1 cellular context compared by ENCODE assay signal in genomic region chr6:30686908-30687658, GRCh38.
TF ChIP-seq lines count a peak whose summit lies in the region.

No MANE protein-coding gene starts in this region.

TF ChIP-seq in K562, 482 proteins besides CTCF, POLR2A, EP300 and RAD21 (continued from another document and continues in another):
- TF ChIP-seq ZBTB49 (CRISPR knock-in tag; IDR thresholded peaks at IDR 0.05; ENCODE audit: borderline replicate concordance) (0 out of 2 replicates have a peak, but pooled peaks have one; percentile 86), TAF1 (IDR thresholded peaks at IDR 0.05; ENCODE audit: control insufficient read depth, extremely low read depth, insufficient read depth, low read length, severe bottlenecking) (peak; percentile 58), ERF (CRISPR knock-in tag; IDR thresholded peaks at IDR 0.05) (peak; percentile 62; the same call in 1 of the 2 replicates), TFAP4 (CRISPR knock-in tag; IDR thresholded peaks at IDR 0.05; ENCODE audit: borderline replicate concordance) (peak; percentile 95), SMARCA5 (IDR thresholded peaks at IDR 0.05) (peak; percentile 72; the same call in 1 of the 2 replicates), CAMTA2 (CRISPR knock-in tag; conservative IDR thresholded peaks at IDR 0.05) (no peak), HNRNPH1 (optimal IDR thresholded peaks at IDR 0.05; ENCODE audit: low read depth, low read length) (no peak), SPI1 (IDR thresholded peaks at IDR 0.05; ENCODE audit: borderline replicate concordance, low read depth, low read length) (peak; percentile 82; the same call in 1 of the 2 replicates), ZSCAN32 (CRISPR knock-in tag; IDR thresholded peaks at IDR 0.05) (no peak), CBX3 (IDR thresholded peaks at IDR 0.05; ENCODE audit: borderline replicate concordance in 1 of 2, low read length in 2 of 2) (peak in 1 of 2 experiments; percentile 64; a peak in 1 of 3 replicates), SIN3A (IDR thresholded peaks at IDR 0.05; ENCODE audit: borderline replicate concordance in 2 of 2, control insufficient read depth in 1 of 2, low read depth in 2 of 2, low read length in 2 of 2) (peak in 1 of 2 experiments; percentile 95; a peak in 3 of 4 replicates), CCNT2 (IDR thresholded peaks at IDR 0.05; ENCODE audit: borderline replicate concordance, extremely low read depth, insufficient read length, low read depth, low read length) (peak; percentile 84), ETV1 (tag; conservative IDR thresholded peaks at IDR 0.05; ENCODE audit: low read depth) (peak; percentile 57), ZMIZ1 (IDR thresholded peaks at IDR 0.05; ENCODE audit: low read depth in 2 of 2, low read length in 2 of 2) (no peak), ZFPM2 (CRISPR knock-in tag; IDR thresholded peaks at IDR 0.05) (0 out of 2 replicates have a peak, but pooled peaks have one; percentile 4), ID3 (CRISPR knock-in tag; IDR thresholded peaks at IDR 0.05) (no peak), ID3 (tag; IDR thresholded peaks at IDR 0.05) (no peak), RCOR1 (IDR thresholded peaks at IDR 0.05; ENCODE audit: borderline replicate concordance in 1 of 2, low read depth in 2 of 2, low read length in 2 of 2) (peak in 1 of 2 experiments; percentile 59; a peak in 1 of 4 replicates), E2F6 (IDR thresholded peaks at IDR 0.05; ENCODE audit: borderline replicate concordance in 1 of 2, extremely low read depth in 1 of 2, insufficient read depth in 1 of 2, insufficient read length in 1 of 2, low read depth in 1 of 2, low read length in 1 of 2, poor library complexity in 1 of 2, severe bottlenecking in 1 of 2) (peak; percentile 70 to 87), FOXP4 (CRISPR knock-in tag; IDR thresholded peaks at IDR 0.05; ENCODE audit: borderline replicate concordance) (peak; percentile 66; the same call in 1 of the 2 replicates), SMAD4 (CRISPR knock-in tag; conservative IDR thresholded peaks at IDR 0.05) (peak; percentile 83; the same call in 1 of the 2 replicates), ZNF395 (CRISPR knock-in tag; IDR thresholded peaks at IDR 0.05) (no peak; the same call in 1 of the 2 replicates), NR2C1 (IDR thresholded peaks at IDR 0.05) (no peak), NR2C1 (tag; IDR thresholded peaks at IDR 0.05) (peak; percentile 38; the same call in 1 of the 2 replicates), RBM14 (IDR thresholded peaks at IDR 0.05; ENCODE audit: borderline replicate concordance, insufficient read depth, low read depth, low read length) (no peak), XRCC5 (IDR thresholded peaks at IDR 0.05; ENCODE audit: low read depth, low read length) (peak; percentile 23), RBFOX2 (IDR thresholded peaks at IDR 0.05; ENCODE audit: low read depth, low read length) (peak; percentile 85), STAG1 (CRISPR knock-in tag; IDR thresholded peaks at IDR 0.05; ENCODE audit: borderline replicate concordance) (no peak), ZBTB7A (IDR thresholded peaks at IDR 0.05; ENCODE audit: borderline replicate concordance, control insufficient read depth, low read depth, low read length) (peak; percentile 96), AFF4 (CRISPR knock-in tag; IDR thresholded peaks at IDR 0.05) (no peak), DPF2 (IDR thresholded peaks at IDR 0.05) (peak; percentile 82), LCOR (CRISPR knock-in tag; IDR thresholded peaks at IDR 0.05) (peak; percentile 83; the same call in 1 of the 2 replicates), ZNF592 (IDR thresholded peaks at IDR 0.05) (no peak), MLX (CRISPR knock-in tag; conservative IDR thresholded peaks at IDR 0.05) (no peak)
